Comparison of ENCODE assay signal across 8 cellular contexts in genomic region chr1:115977481-115978258, GRCh38. TPM values are rescaled to one million over a fixed set of nuclear protein-coding genes. Genes with fewer than 3 reads are reported as not detected.
A peak's percentile ranks its signal among the peaks of the same experiment; 100 is the strongest.
DNase-seq lines count a peak whose midpoint lies in the region; ATAC-seq and TF ChIP-seq lines count a peak whose summit lies in the region.

No MANE protein-coding gene starts in this region.

- no peak for ATAC-seq in activated naive CD4-positive, alpha-beta T cell treated with anti-CD3 and anti-CD28 coated beads, Interleukin-2, amount 50 U/mL, for 72 hours
- ATAC-seq in HG03045 (IDR thresholded peaks at IDR 0.05; ENCODE audit: unreplicated experiment) = no peak
- ATAC-seq in HG02884 (IDR thresholded peaks at IDR 0.05; ENCODE audit: unreplicated experiment) = no peak
- no peak for ATAC-seq in HG03439 (IDR thresholded peaks at IDR 0.05; ENCODE audit: unreplicated experiment)

- peaks cover 10% of the 10 kb centered on the region for H3K4me1 ChIP-seq in hepatocyte (ENCODE audit: insufficient read depth)
- H3K4me1 ChIP-seq in spleen = peaks cover 5 to 72% (median 17%) of the 10 kb centered on the region in 6 donors

- no peaks in the 10 kb centered on the region for H3K36me3 Mint-ChIP-seq in activated naive CD4-positive, alpha-beta T cell treated with anti-CD3 and anti-CD28 coated beads, Interleukin-2, amount 10 ng/mL, durations not matched to agents 7 days and 5 days
- peaks cover 0 to 11% of the 10 kb centered on the region in 2 donors for H3K36me3 Mint-ChIP-seq in activated naive CD4-positive, alpha-beta T cell treated with anti-CD3 and anti-CD28 coated beads, Interleukin-2, amount 50 U/mL, for 72 hours
- H3K36me3 Mint-ChIP-seq in activated CD4-positive, alpha-beta memory T cell treated with anti-CD3 and anti-CD28 coated beads, Interleukin-2, amount 10 ng/mL, durations not matched to agents 7 days and 5 days (ENCODE audit: low read depth) = no peaks in the 10 kb centered on the region

- POLR2A ChIA-PET in activated CD4-positive, alpha-beta memory T cell treated with anti-CD3 and anti-CD28 coated beads, Interleukin-2, amount 10 ng/mL, durations not matched to agents 7 days and 5 days (lab: Charles Lee) = interaction anchor here (0.9 kb wide), 1 partner anchor 14 kb away, joined by 3 read pairs; no protein-coding TSS in a partner anchor

- H3K4me3 Mint-ChIP-seq in activated naive CD4-positive, alpha-beta T cell treated with anti-CD3 and anti-CD28 coated beads, Interleukin-2, amount 10 ng/mL, durations not matched to agents 7 days and 5 days = peak overlapping the region; percentile 67
- peak overlapping the region; percentile 49 for H3K4me3 Mint-ChIP-seq in activated CD4-positive, alpha-beta memory T cell treated with anti-CD3 and anti-CD28 coated beads, Interleukin-2, amount 10 ng/mL, durations not matched to agents 7 days and 5 days

- no peak overlapping the region for H3K27ac Mint-ChIP-seq in activated naive CD4-positive, alpha-beta T cell treated with anti-CD3 and anti-CD28 coated beads, Interleukin-2, amount 10 ng/mL, durations not matched to agents 7 days and 5 days
- no peak overlapping the region for H3K27ac Mint-ChIP-seq in activated naive CD4-positive, alpha-beta T cell treated with anti-CD3 and anti-CD28 coated beads, Interleukin-2, amount 50 U/mL, for 72 hours
- H3K27ac Mint-ChIP-seq in activated CD4-positive, alpha-beta memory T cell treated with anti-CD3 and anti-CD28 coated beads, Interleukin-2, amount 10 ng/mL, durations not matched to agents 7 days and 5 days = no peak overlapping the region

- H3K4me1 Mint-ChIP-seq in activated naive CD4-positive, alpha-beta T cell treated with anti-CD3 and anti-CD28 coated beads, Interleukin-2, amount 10 ng/mL, durations not matched to agents 7 days and 5 days = peaks cover 13% of the 10 kb centered on the region
- H3K4me1 Mint-ChIP-seq in activated CD4-positive, alpha-beta memory T cell treated with anti-CD3 and anti-CD28 coated beads, Interleukin-2, amount 10 ng/mL, durations not matched to agents 7 days and 5 days = peaks cover 14% of the 10 kb centered on the region

- TF ChIP-seq POLR2A in spleen (IDR thresholded peaks at IDR 0.05) = no peak

- no peaks in the 10 kb centered on the region for H3K9me2 ChIP-seq in hepatocyte (replicated peaks; ENCODE audit: insufficient read depth)

- H3K4me3 ChIP-seq in hepatocyte = no peak overlapping the region
- peak overlapping the region in 4 of 8 donors; percentile 58 to 82 (median 64) for H3K4me3 ChIP-seq in spleen

- intact Hi-C loops in spleen (cut with DNase I; ENCODE audit: low total_unique reads) = no loop called here

- peak overlapping the region; percentile 79 for H3K27ac ChIP-seq in hepatocyte
- peak overlapping the region in 7 of 8 donors; percentile 77 to 95 (median 90) for H3K27ac ChIP-seq in spleen

- H3K27me3 ChIP-seq in hepatocyte (no peaks in the 10 kb centered on the region), spleen (replicated peaks in 1 of 7) (peaks cover 0 to 17% (median 4%) of the 10 kb centered on the region in 7 donors)

- peak overlapping the region; percentile 87 for H3K4me2 ChIP-seq in hepatocyte

- H3K36me3 ChIP-seq in hepatocyte (replicated peaks; ENCODE audit: insufficient read depth, low read depth) = no peaks in the 10 kb centered on the region
- H3K36me3 ChIP-seq in spleen = no peaks in the 10 kb centered on the region

- no peak overlapping the region for H2AFZ ChIP-seq in hepatocyte

- WGBS in hepatocyte (ENCODE audit: low lambda C conversion rate, missing lambda C conversion rate) = 72% methylated on average over 9 of the region's 9 CpGs
- 48 to 82% (median 63%) methylated on average over 9 of the region's 9 CpGs for WGBS in spleen, 5 donors

- H3K27me3 Mint-ChIP-seq in activated naive CD4-positive, alpha-beta T cell treated with anti-CD3 and anti-CD28 coated beads, Interleukin-2, amount 10 ng/mL, durations not matched to agents 7 days and 5 days = peaks cover 56% of the 10 kb centered on the region
- H3K27me3 Mint-ChIP-seq in activated CD4-positive, alpha-beta memory T cell treated with anti-CD3 and anti-CD28 coated beads, Interleukin-2, amount 10 ng/mL, durations not matched to agents 7 days and 5 days = peaks cover 28% of the 10 kb centered on the region

- H3K79me2 ChIP-seq in hepatocyte = no peaks in the 10 kb centered on the region

- no peaks in the 10 kb centered on the region for H4K20me1 ChIP-seq in hepatocyte (ENCODE audit: insufficient read depth, poor library complexity, severe bottlenecking)

- no peak for TF ChIP-seq CTCF in hepatocyte (IDR thresholded peaks at IDR 0.05; ENCODE audit: poor library complexity)
- no peak for TF ChIP-seq CTCF in spleen (IDR thresholded peaks at IDR 0.05 in 8 of 11, conservative IDR thresholded peaks at IDR 0.05 in 3 of 11)

- H3K9me3 Mint-ChIP-seq in activated naive CD4-positive, alpha-beta T cell treated with anti-CD3 and anti-CD28 coated beads, Interleukin-2, amount 10 ng/mL, durations not matched to agents 7 days and 5 days = no peaks in the 10 kb centered on the region
- H3K9me3 Mint-ChIP-seq in activated naive CD4-positive, alpha-beta T cell treated with anti-CD3 and anti-CD28 coated beads, Interleukin-2, amount 50 U/mL, for 72 hours = no peaks in the 10 kb centered on the region
- no peaks in the 10 kb centered on the region for H3K9me3 Mint-ChIP-seq in activated CD4-positive, alpha-beta memory T cell treated with anti-CD3 and anti-CD28 coated beads, Interleukin-2, amount 10 ng/mL, durations not matched to agents 7 days and 5 days

- H3K9me3 ChIP-seq in hepatocyte (ENCODE audit: low read depth) = no peaks in the 10 kb centered on the region
- no peaks in the 10 kb centered on the region for H3K9me3 ChIP-seq in spleen

- no peak for DNase-seq in activated naive CD4-positive, alpha-beta T cell treated with anti-CD3 and anti-CD28 coated beads, Interleukin-2, amount 10 ng/mL, durations not matched to agents 7 days and 5 days
- DNase-seq in activated naive CD4-positive, alpha-beta T cell treated with anti-CD3 and anti-CD28 coated beads, Interleukin-2, amount 50 U/mL, for 72 hours (ENCODE audit: low spot score in 2 of 2) = no peak
- DNase-seq in activated CD4-positive, alpha-beta memory T cell treated with anti-CD3 and anti-CD28 coated beads, Interleukin-2, amount 10 ng/mL, durations not matched to agents 7 days and 5 days = no peak
- DNase-seq in hepatocyte (ENCODE audit: low spot score) (peak; percentile 30), spleen (no peak)

- CTCF ChIA-PET in activated naive CD4-positive, alpha-beta T cell treated with anti-CD3 and anti-CD28 coated beads, Interleukin-2, amount 10 ng/mL, durations not matched to agents 7 days and 5 days (lab: Charles Lee) = interaction anchor here (0.7 to 1.4 kb wide), 3 partner anchors 30 to 443 kb away, joined by 3 to 4 read pairs (median 3); no protein-coding TSS in a partner anchor
- CTCF ChIA-PET in activated CD4-positive, alpha-beta memory T cell treated with anti-CD3 and anti-CD28 coated beads, Interleukin-2, amount 10 ng/mL, durations not matched to agents 7 days and 5 days (lab: Charles Lee) = interaction anchor here (0.8 kb wide), 1 partner anchor 170 kb away, joined by 3 read pairs; no protein-coding TSS in a partner anchor

RNA-seq across cellular contexts. Expression of gene SLC22A15, which starts 1.4 kb away (rescaled TPM):
- under 1 TPM; 0.16 to 0.25 TPM for total RNA-seq in activated naive CD4-positive, alpha-beta T cell treated with anti-CD3 and anti-CD28 coated beads, Interleukin-2, amount 50 U/mL, for 72 hours
- 1 to 10 TPM; 1.2 to 1.3 TPM for total RNA-seq in activated CD4-positive, alpha-beta memory T cell treated with anti-CD3 and anti-CD28 coated beads, Interleukin-2, amount 10 ng/mL, durations not matched to agents 7 days and 5 days
- total RNA-seq in hepatocyte = 5.4 and 6.9 TPM in 2 replicates
- 3.1 and 3.4 TPM in 2 replicates for polyA plus RNA-seq in hepatocyte
- total RNA-seq in spleen = 10 to 100 TPM in 6 of 7 donors, 1 to 10 TPM in 1; 8.3 to 24.8 (median 12.9) TPM
- 1 to 10 TPM; 1.2 to 2.6 (median 2.3) TPM for polyA plus RNA-seq in spleen
